14 cellular contexts compared by ENCODE assay signal in the genomic region with DNA sequence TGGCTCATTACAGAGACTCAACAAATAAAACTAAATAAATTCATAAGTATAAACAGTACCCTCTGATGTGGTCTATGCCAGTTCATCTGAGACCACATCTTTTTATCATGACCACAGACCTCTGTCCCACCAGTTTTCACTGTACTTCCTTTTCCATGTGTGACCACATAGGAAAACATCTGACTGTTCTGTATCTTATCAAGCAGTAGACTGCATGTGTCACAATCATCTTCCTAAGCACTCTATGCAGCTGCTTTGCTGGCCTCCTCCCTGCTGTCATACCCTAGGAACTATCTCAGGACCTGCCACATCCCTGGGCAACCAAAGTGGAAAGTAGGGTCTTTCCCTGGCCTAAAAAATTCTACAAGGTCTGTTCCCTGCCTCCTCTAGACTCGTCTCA.
"Had no signal": no experiment of that assay in that cellular context is flagged by ENCODE, and none has a peak within 500 bp of the region (broad histone marks: within the 10 kb centered on the region; RNA-seq: fewer than 3 reads in every experiment).

No MANE protein-coding gene starts in this region.

- H2AFZ ChIP-seq: neural progenitor cell had no signal

- H3K9ac ChIP-seq: neural progenitor cell had no signal

- H3K4me1 ChIP-seq: neural progenitor cell, right atrium auricular region had no signal

- H3K27me3 ChIP-seq: neural progenitor cell, ovary, right atrium auricular region, sigmoid colon had no signal

- H3K9me3 ChIP-seq: ovary, right atrium auricular region, sigmoid colon had no signal

- FAIRE-seq: small intestine had no signal

- H3K27ac ChIP-seq: coronary artery, neural progenitor cell, ovary, right atrium auricular region, sigmoid colon had no signal

- ATAC-seq: natural killer cell treated with Interleukin-12 subunit alpha and Interleukin-12 subunit beta and Interleukin-15 and Interleukin-18, amount 100 ng/mL, for 72 hours had no signal

- H3K4me3 ChIP-seq: coronary artery, neural progenitor cell, ovary, right atrium auricular region, sigmoid colon had no signal

- H3K4me2 ChIP-seq: neural progenitor cell had no signal

- H3K36me3 ChIP-seq: neural progenitor cell, ovary, right atrium auricular region, sigmoid colon had no signal

- DNase-seq: effector CD4-positive, alpha-beta T cell; foreskin melanocyte; head of caudate nucleus; hippocampal formation; nucleus accumbens; ovary; sigmoid colon; small intestine; stimulated activated CD4-positive, alpha-beta T cell treated with anti-CD3 and anti-CD28 coated beads, Interleukin-2, amount 100 ng/mL, for 48 hours; stimulated activated naive CD4-positive, alpha-beta T cell treated with Interleukin-2 at 50 U/mL for 16 hours had no signal
